ENCODE assay signal across 16 cellular contexts in genomic region chr18:10923671-10924070, GRCh38.
DNase-seq lines count a peak whose midpoint lies in the region; ATAC-seq, FAIRE-seq and TF ChIP-seq lines count a peak whose summit lies in the region.
"Had no signal": no experiment of that assay in that cellular context is flagged by ENCODE, and none has a peak within 500 bp of the region (broad histone marks: within the 10 kb centered on the region; RNA-seq: fewer than 3 reads in every experiment).

No MANE protein-coding gene starts in this region.

- H3K9ac ChIP-seq in mesenchymal stem cell (ENCODE audit: low read length), result no peak overlapping the region
- H3K9ac ChIP-seq in kidney (ENCODE audit: low read length in 2 of 2), result no peak overlapping the region
- H3K9ac ChIP-seq in smooth muscle cell (ENCODE audit: low read depth), result no peak overlapping the region

- H3K9me3 ChIP-seq in mesenchymal stem cell (ENCODE audit: control insufficient read depth, low read length) (no peaks in the 10 kb centered on the region), kidney (ENCODE audit: control insufficient read depth in 1 of 2, low read length in 2 of 2) (no peaks in the 10 kb centered on the region), smooth muscle cell (replicated peaks; ENCODE audit: low read depth) (no peaks in the 10 kb centered on the region)

- no peaks in the 10 kb centered on the region for H3K79me2 ChIP-seq in smooth muscle cell (ENCODE audit: low read depth)

- no peak overlapping the region for H3K23ac ChIP-seq in mesenchymal stem cell (ENCODE audit: low read length in 2 of 2)

- peak overlapping the region; percentile 51 to 70 for H3K18ac ChIP-seq in mesenchymal stem cell (ENCODE audit: low read depth in 1 of 2, low read length in 2 of 2)

- H2AFZ ChIP-seq in mesenchymal stem cell (ENCODE audit: low read depth, low read length), result no peak overlapping the region
- H2AFZ ChIP-seq in smooth muscle cell (ENCODE audit: low read depth), result no peak overlapping the region
- H2AFZ ChIP-seq: PC-9 had no signal

- H4K8ac ChIP-seq in mesenchymal stem cell (ENCODE audit: low read length), result peak overlapping the region; percentile 82

- peaks cover 7% of the 10 kb centered on the region for H3K4me1 ChIP-seq in mesenchymal stem cell (ENCODE audit: control insufficient read depth, insufficient read depth, low read depth, low read length)
- no peaks in the 10 kb centered on the region for H3K4me1 ChIP-seq in kidney (ENCODE audit: control insufficient read depth in 1 of 2, insufficient read depth in 1 of 2, low read depth in 1 of 2, low read length in 2 of 2)
- peaks cover 10% of the 10 kb centered on the region for H3K4me1 ChIP-seq in smooth muscle cell (ENCODE audit: low read depth)

- no peak for TF ChIP-seq CTCF in AG10803 (conservative IDR thresholded peaks at IDR 0.05; ENCODE audit: low read length)
- TF ChIP-seq CTCF in cardiac fibroblast (IDR thresholded peaks at IDR 0.05; ENCODE audit: low read depth, low read length), result no peak
- TF ChIP-seq CTCF in kidney (IDR thresholded peaks at IDR 0.05; ENCODE audit: borderline replicate concordance, extremely low read depth, insufficient read depth), result no peak
- TF ChIP-seq CTCF in smooth muscle cell (IDR thresholded peaks at IDR 0.05; ENCODE audit: borderline replicate concordance, insufficient read depth, poor library complexity, severe bottlenecking), result no peak

- peak overlapping the region; percentile 37 to 86 for H2BK12ac ChIP-seq in mesenchymal stem cell (ENCODE audit: low read length in 2 of 2)

- no peaks in the 10 kb centered on the region for H3K4me1 Mint-ChIP-seq in activated naive CD8-positive, alpha-beta T cell treated with anti-CD3 and anti-CD28 coated beads for 36 hours

- H2AK5ac ChIP-seq in mesenchymal stem cell (ENCODE audit: low read length, severe bottlenecking), result no peak overlapping the region

- DNase-seq in AG10803 (ENCODE audit: low read depth) (peak; percentile 16), LHCN-M2 (ENCODE audit: low read depth) (peak; percentile 74), cardiac fibroblast (ENCODE audit: low read depth in 2 of 2) (peak; percentile 20 to 41), mesenchymal stem cell (peak; percentile 50), kidney (no peak), smooth muscle cell (lab: John Stamatoyannopoulos, UW; ENCODE audit: unreplicated experiment) (no peak)
- DNase-seq in activated naive CD8-positive, alpha-beta T cell treated with anti-CD3 and anti-CD28 coated beads for 36 hours, result no peak
- DNase-seq: Karpas-422, NCI-H1694 treated with DMSO at 0.1 percent for 48 hours, NCI-H446, PC-9 had no signal

- H3K36me3 ChIP-seq in mesenchymal stem cell (ENCODE audit: control insufficient read depth in 1 of 2, insufficient read depth in 2 of 2, low read depth in 1 of 2, low read length in 2 of 2), result no peaks in the 10 kb centered on the region
- H3K36me3 ChIP-seq in kidney (ENCODE audit: control insufficient read depth in 1 of 2, insufficient read depth in 2 of 2, low read length in 2 of 2), result no peaks in the 10 kb centered on the region
- no peaks in the 10 kb centered on the region for H3K36me3 ChIP-seq in smooth muscle cell (ENCODE audit: low read depth)

- peaks cover 14% of the 10 kb centered on the region for H3K27me3 Mint-ChIP-seq in activated naive CD8-positive, alpha-beta T cell treated with anti-CD3 and anti-CD28 coated beads for 36 hours

- H4K20me1 ChIP-seq in smooth muscle cell (ENCODE audit: low read depth), result no peaks in the 10 kb centered on the region

- H3K27ac ChIP-seq in mesenchymal stem cell (ENCODE audit: low read length, poor library complexity, severe bottlenecking) (no peak overlapping the region), kidney (ENCODE audit: low read depth in 2 of 2, low read length in 2 of 2) (no peak overlapping the region), smooth muscle cell (ENCODE audit: low read depth) (no peak overlapping the region)
- H3K27ac ChIP-seq: C4-2B, PC-9, SK-N-MC had no signal

- FAIRE-seq in kidney (lab: Jason Lieb, UNC), result no peak
- FAIRE-seq: GM12878 had no signal

- no peak overlapping the region for H2BK5ac ChIP-seq in mesenchymal stem cell (ENCODE audit: low read depth, low read length, poor library complexity, severe bottlenecking)

- no peak overlapping the region for H3K27ac Mint-ChIP-seq in activated naive CD8-positive, alpha-beta T cell treated with anti-CD3 and anti-CD28 coated beads for 36 hours

- no peak overlapping the region for H2BK120ac ChIP-seq in mesenchymal stem cell (ENCODE audit: low read depth, low read length)

- no peaks in the 10 kb centered on the region for H3K36me3 Mint-ChIP-seq in activated naive CD8-positive, alpha-beta T cell treated with anti-CD3 and anti-CD28 coated beads for 36 hours

- H3K14ac ChIP-seq in mesenchymal stem cell (ENCODE audit: low read length in 2 of 2), result no peak overlapping the region

- H3K79me1 ChIP-seq in mesenchymal stem cell (replicated peaks; ENCODE audit: low read length, poor library complexity, severe bottlenecking), result no peaks in the 10 kb centered on the region

- H3K4me3 Mint-ChIP-seq in activated naive CD8-positive, alpha-beta T cell treated with anti-CD3 and anti-CD28 coated beads for 36 hours, result no peak overlapping the region

- H3K27me3 ChIP-seq in mesenchymal stem cell (ENCODE audit: control insufficient read depth in 1 of 2, insufficient read depth in 1 of 2, low read length in 2 of 2) (no peaks in the 10 kb centered on the region), smooth muscle cell (ENCODE audit: low read depth) (no peaks in the 10 kb centered on the region)

- H2BK15ac ChIP-seq in mesenchymal stem cell (ENCODE audit: low read depth, poor library complexity, severe bottlenecking), result no peak overlapping the region

- no peak for ATAC-seq in GM18870 (IDR thresholded peaks at IDR 0.05; ENCODE audit: unreplicated experiment)
- ATAC-seq: GM12878, Right ventricle myocardium inferior had no signal

- H3K4me3 ChIP-seq in AG10803 (ENCODE audit: low read length) (no peak overlapping the region), cardiac fibroblast (replicated peaks in 1 of 2; ENCODE audit: low read depth in 2 of 2, low read length in 2 of 2) (no peak overlapping the region), mesenchymal stem cell (ENCODE audit: insufficient read depth in 1 of 2, low read depth in 1 of 2, low read length in 2 of 2) (no peak overlapping the region), kidney (ENCODE audit: low read length in 2 of 2) (no peak overlapping the region), smooth muscle cell (no peak overlapping the region)
- H3K4me3 ChIP-seq: GM12878, PC-9, SK-N-MC had no signal

- H3K4me2 ChIP-seq in mesenchymal stem cell (ENCODE audit: low read length, poor library complexity, severe bottlenecking), result no peak overlapping the region
- no peak overlapping the region for H3K4me2 ChIP-seq in smooth muscle cell
- H3K4me2 ChIP-seq: PC-9 had no signal

- intact Hi-C loops in kidney (cut with DNase I), result no loop called here

- H3K9me3 Mint-ChIP-seq in activated naive CD8-positive, alpha-beta T cell treated with anti-CD3 and anti-CD28 coated beads for 36 hours, result no peaks in the 10 kb centered on the region

- 40% methylated on average over 1 of the region's 1 CpG for WGBS in mesenchymal stem cell
- WGBS in smooth muscle cell (ENCODE audit: low lambda C conversion rate), result 68% methylated on average over 1 of the region's 1 CpG

- peak overlapping the region; percentile 62 for H4K91ac ChIP-seq in mesenchymal stem cell (ENCODE audit: low read length)

- H3K4ac ChIP-seq in mesenchymal stem cell (ENCODE audit: low read depth in 1 of 2, low read length in 2 of 2), result no peak overlapping the region

- H3F3A ChIP-seq in smooth muscle cell (ENCODE audit: low read depth), result peaks cover 7% of the 10 kb centered on the region

Comparison
In these comparisons a context has a peak if more than half of its experiments do, and no peak if none do; other contexts are left out.
1. DNase-seq: peak in AG10803 (single experiment), LHCN-M2 (single experiment), cardiac fibroblast (2 of 2) and mesenchymal stem cell (single experiment); none in kidney (single experiment), activated naive CD8-positive, alpha-beta T cell treated with anti-CD3 and anti-CD28 coated beads for 36 hours (single experiment) and smooth muscle cell (single experiment).